In the genomic region with DNA sequence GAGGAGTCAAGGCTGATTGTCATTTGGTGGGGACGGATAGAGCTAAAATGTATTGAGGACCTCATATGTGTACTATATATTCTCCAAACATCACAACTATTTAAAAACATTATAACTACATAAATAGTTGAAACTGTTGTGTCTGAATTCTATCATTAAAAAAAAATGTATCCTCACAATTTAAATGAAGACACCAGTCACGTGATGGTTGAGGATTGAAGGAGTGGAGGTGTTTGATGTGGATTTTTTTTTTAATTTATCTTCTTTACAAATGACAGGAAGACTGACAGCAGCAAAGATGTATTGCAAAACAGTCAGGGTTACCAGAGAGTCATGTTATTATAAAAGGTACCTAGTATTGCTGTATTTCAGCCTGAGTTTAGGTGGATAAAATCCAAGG, we compare ENCODE assay signal across 2 cellular contexts.
A peak's percentile ranks its signal among the peaks of the same experiment; 100 is the strongest.
TF ChIP-seq lines count a peak whose summit lies in the region.

No MANE protein-coding gene starts in this region.

TF ChIP-seq in K562, 482 proteins besides CTCF, POLR2A, EP300 and RAD21 (continued from another document):
- TF ChIP-seq, protein P1, sequence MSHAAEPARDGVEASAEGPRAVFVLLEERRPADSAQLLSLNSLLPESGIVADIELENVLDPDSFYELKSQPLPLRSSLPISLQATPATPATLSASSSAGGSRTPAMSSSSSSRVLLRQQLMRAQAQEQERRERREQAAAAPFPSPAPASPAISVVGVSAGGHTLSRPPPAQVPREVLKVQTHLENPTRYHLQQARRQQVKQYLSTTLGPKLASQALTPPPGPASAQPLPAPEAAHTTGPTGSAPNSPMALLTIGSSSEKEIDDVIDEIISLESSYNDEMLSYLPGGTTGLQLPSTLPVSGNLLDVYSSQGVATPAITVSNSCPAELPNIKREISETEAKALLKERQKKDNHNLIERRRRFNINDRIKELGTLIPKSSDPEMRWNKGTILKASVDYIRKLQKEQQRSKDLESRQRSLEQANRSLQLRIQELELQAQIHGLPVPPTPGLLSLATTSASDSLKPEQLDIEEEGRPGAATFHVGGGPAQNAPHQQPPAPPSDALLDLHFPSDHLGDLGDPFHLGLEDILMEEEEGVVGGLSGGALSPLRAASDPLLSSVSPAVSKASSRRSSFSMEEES (CRISPR knock-in tag; IDR thresholded peaks at IDR 0.05): peak; percentile 79
- TF ChIP-seq, protein P2, sequence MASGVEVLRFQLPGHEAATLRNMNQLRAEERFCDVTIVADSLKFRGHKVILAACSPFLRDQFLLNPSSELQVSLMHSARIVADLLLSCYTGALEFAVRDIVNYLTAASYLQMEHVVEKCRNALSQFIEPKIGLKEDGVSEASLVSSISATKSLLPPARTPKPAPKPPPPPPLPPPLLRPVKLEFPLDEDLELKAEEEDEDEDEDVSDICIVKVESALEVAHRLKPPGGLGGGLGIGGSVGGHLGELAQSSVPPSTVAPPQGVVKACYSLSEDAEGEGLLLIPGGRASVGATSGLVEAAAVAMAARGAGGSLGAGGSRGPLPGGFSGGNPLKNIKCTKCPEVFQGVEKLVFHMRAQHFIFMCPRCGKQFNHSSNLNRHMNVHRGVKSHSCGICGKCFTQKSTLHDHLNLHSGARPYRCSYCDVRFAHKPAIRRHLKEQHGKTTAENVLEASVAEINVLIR (CRISPR knock-in tag; IDR thresholded peaks at IDR 0.05): no peak
TF ChIP-seq in K562: peak in this region for 1.

TF ChIP-seq in neural cell, 6 proteins besides CTCF, POLR2A, EP300 and RAD21 (continued from another document):
- TF ChIP-seq, protein P3, sequence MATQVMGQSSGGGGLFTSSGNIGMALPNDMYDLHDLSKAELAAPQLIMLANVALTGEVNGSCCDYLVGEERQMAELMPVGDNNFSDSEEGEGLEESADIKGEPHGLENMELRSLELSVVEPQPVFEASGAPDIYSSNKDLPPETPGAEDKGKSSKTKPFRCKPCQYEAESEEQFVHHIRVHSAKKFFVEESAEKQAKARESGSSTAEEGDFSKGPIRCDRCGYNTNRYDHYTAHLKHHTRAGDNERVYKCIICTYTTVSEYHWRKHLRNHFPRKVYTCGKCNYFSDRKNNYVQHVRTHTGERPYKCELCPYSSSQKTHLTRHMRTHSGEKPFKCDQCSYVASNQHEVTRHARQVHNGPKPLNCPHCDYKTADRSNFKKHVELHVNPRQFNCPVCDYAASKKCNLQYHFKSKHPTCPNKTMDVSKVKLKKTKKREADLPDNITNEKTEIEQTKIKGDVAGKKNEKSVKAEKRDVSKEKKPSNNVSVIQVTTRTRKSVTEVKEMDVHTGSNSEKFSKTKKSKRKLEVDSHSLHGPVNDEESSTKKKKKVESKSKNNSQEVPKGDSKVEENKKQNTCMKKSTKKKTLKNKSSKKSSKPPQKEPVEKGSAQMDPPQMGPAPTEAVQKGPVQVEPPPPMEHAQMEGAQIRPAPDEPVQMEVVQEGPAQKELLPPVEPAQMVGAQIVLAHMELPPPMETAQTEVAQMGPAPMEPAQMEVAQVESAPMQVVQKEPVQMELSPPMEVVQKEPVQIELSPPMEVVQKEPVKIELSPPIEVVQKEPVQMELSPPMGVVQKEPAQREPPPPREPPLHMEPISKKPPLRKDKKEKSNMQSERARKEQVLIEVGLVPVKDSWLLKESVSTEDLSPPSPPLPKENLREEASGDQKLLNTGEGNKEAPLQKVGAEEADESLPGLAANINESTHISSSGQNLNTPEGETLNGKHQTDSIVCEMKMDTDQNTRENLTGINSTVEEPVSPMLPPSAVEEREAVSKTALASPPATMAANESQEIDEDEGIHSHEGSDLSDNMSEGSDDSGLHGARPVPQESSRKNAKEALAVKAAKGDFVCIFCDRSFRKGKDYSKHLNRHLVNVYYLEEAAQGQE (IDR thresholded peaks at IDR 0.05; ENCODE audit: borderline replicate concordance): no peak
- TF ChIP-seq EZH2 (IDR thresholded peaks at IDR 0.05; ENCODE audit: borderline replicate concordance, insufficient read depth, low read length, poor library complexity, severe bottlenecking): no peak
- TF ChIP-seq POLR2AphosphoS5 (IDR thresholded peaks at IDR 0.05): no peak
- TF ChIP-seq MXI1 (conservative IDR thresholded peaks at IDR 0.05; ENCODE audit: poor library complexity, severe bottlenecking): no peak
